In genomic region chr11:34680918-34681554, GRCh38 we compare ENCODE assay signal across 9 cellular contexts.
DNase-seq lines count a peak whose midpoint lies in the region; ATAC-seq, FAIRE-seq and TF ChIP-seq lines count a peak whose summit lies in the region.
"Had no signal": no experiment of that assay in that cellular context is flagged by ENCODE, and none has a peak within 500 bp of the region (broad histone marks: within the 10 kb centered on the region; RNA-seq: fewer than 3 reads in every experiment).

No MANE protein-coding gene starts in this region.

- H3K36me3 ChIP-seq in PC-3 (ENCODE audit: low read depth, low read length), result no peaks in the 10 kb centered on the region
- no peaks in the 10 kb centered on the region for H3K36me3 ChIP-seq in fibroblast of lung (ENCODE audit: control insufficient read depth, insufficient read depth, low read length)
- H3K36me3 ChIP-seq in thyroid gland, result no peaks in the 10 kb centered on the region

- POLR2A ChIA-PET in PC-3 (lab: Charles Lee; ENCODE audit: unreplicated experiment), result no interaction called here

- TF ChIP-seq CTCF in PC-3 (conservative IDR thresholded peaks at IDR 0.05; ENCODE audit: low read depth, low read length) (no peak), fibroblast of lung (conservative IDR thresholded peaks at IDR 0.05 in 1 of 2, IDR thresholded peaks at IDR 0.05 in 1 of 2; ENCODE audit: low read depth in 1 of 2, low read length in 2 of 2) (no peak), thyroid gland (IDR thresholded peaks at IDR 0.05) (no peak)

- peak overlapping the region; percentile 57 for H3K9ac ChIP-seq in PC-3 (ENCODE audit: low read length)
- no peak overlapping the region for H3K9ac ChIP-seq in fibroblast of lung (ENCODE audit: insufficient read depth, low read length)

- H3K9me3 ChIP-seq in PC-3 (ENCODE audit: low read length) (no peaks in the 10 kb centered on the region), fibroblast of lung (ENCODE audit: control insufficient read depth, insufficient read depth, low read depth, low read length) (no peaks in the 10 kb centered on the region), thyroid gland (no peaks in the 10 kb centered on the region)

- FAIRE-seq in GM12891 (lab: Jason Lieb, UNC), result no peak

- intact Hi-C loops in PC-3 (cut with micrococcal nuclease) (loop anchor here (1.0 to 10.0 kb wide), 4 partner anchors 27 to 214 kb away; no protein-coding TSS in a partner anchor), thyroid gland (cut with DNase I) (no loop called here)

- H3K4me1 ChIP-seq in PC-3 (ENCODE audit: insufficient read depth, low read length) (peaks cover 52% of the 10 kb centered on the region), fibroblast of lung (ENCODE audit: control insufficient read depth, extremely low read depth, insufficient read depth, low read length) (peaks cover 4% of the 10 kb centered on the region), thyroid gland (peaks cover 0 to 4% of the 10 kb centered on the region in 2 donors)

- H3K27me3 ChIP-seq in PC-3 (ENCODE audit: low read length), result no peaks in the 10 kb centered on the region
- H3K27me3 ChIP-seq in fibroblast of lung (ENCODE audit: control insufficient read depth, insufficient read depth, low read length), result no peaks in the 10 kb centered on the region
- H3K27me3 ChIP-seq in thyroid gland, result no peaks in the 10 kb centered on the region

- TF ChIP-seq POLR2A in thyroid gland (IDR thresholded peaks at IDR 0.05) (no peak), GM12891 (IDR thresholded peaks at IDR 0.05; ENCODE audit: low read depth, low read length) (no peak)

- peak overlapping the region; percentile 38 for H3K4me2 ChIP-seq in PC-3 (ENCODE audit: low read length)
- H3K4me2 ChIP-seq in fibroblast of lung (ENCODE audit: extremely low read depth, insufficient read depth, low read length), result peak overlapping the region; percentile 7

- H3K27ac ChIP-seq in PC-3 (ENCODE audit: low read length), result peak overlapping the region; percentile 91
- no peak overlapping the region for H3K27ac ChIP-seq in fibroblast of lung (ENCODE audit: insufficient read depth, low read length)
- H3K27ac ChIP-seq in thyroid gland, result no peak overlapping the region
- H3K27ac ChIP-seq: 22Rv1 had no signal

- no peaks in the 10 kb centered on the region for H3F3A ChIP-seq in PC-3 (ENCODE audit: low read length, unreplicated experiment)

- H2AFZ ChIP-seq in PC-3 (ENCODE audit: low read length) (no peak overlapping the region), fibroblast of lung (ENCODE audit: low read length) (no peak overlapping the region)

- H3K9me2 ChIP-seq in PC-3 (replicated peaks; ENCODE audit: low read length), result no peaks in the 10 kb centered on the region

- BruUV-seq in PC-3 (replicated peaks; lab: Mats Ljungman, UMichigan), result no TSS peak

- H4K20me1 ChIP-seq in PC-3 (ENCODE audit: low read length) (no peaks in the 10 kb centered on the region), fibroblast of lung (ENCODE audit: control insufficient read depth, extremely low read depth, insufficient read depth, low read length) (no peaks in the 10 kb centered on the region)

- DNase-seq in DMS153 (lab: John Stamatoyannopoulos, UW) (peak; percentile 21), DMS153 treated with DMSO at 0.1 percent for 48 hours (lab: John Stamatoyannopoulos, UW; ENCODE audit: unreplicated experiment) (no peak), PC-3 (peak; percentile 97), fibroblast of lung (ENCODE audit: low read depth in 2 of 2) (peak; percentile 45 to 58), thyroid gland (peak; percentile 44 to 62), left lobe of liver (ENCODE audit: low spot score) (no peak), GM12891 (ENCODE audit: insufficient read length, low spot score) (no peak)
- DNase-seq in activated CD4-positive, alpha-beta T cell treated with anti-CD3 and anti-CD28 coated beads, Interleukin-2, amount 50 U/mL, for 4 hours, result no peak

- CTCF ChIA-PET in PC-3 (lab: Charles Lee), result interaction anchor here (0.7 kb wide), 1 partner anchor 27 kb away, joined by 3 read pairs; no protein-coding TSS in a partner anchor

- peak; percentile 87 for ATAC-seq in PC-3
- ATAC-seq in left lobe of liver, result no peak

- H3K4me3 ChIP-seq in PC-3 (ENCODE audit: low read length) (no peak overlapping the region), fibroblast of lung (replicated peaks in 1 of 4; ENCODE audit: control extremely low read depth in 1 of 4, insufficient read depth in 1 of 4, low read depth in 3 of 4, low read length in 4 of 4) (no peak overlapping the region), thyroid gland (replicated peaks in 1 of 3) (no peak overlapping the region)

- H3K79me2 ChIP-seq in PC-3 (ENCODE audit: low read length), result no peaks in the 10 kb centered on the region
- H3K79me2 ChIP-seq in fibroblast of lung (ENCODE audit: control insufficient read depth, insufficient read depth, low read length), result no peaks in the 10 kb centered on the region

- WGBS in thyroid gland, 2 donors, result 70 to 77% methylated on average over 5 of the region's 5 CpGs

TF ChIP-seq in GM12891, 5 proteins besides CTCF, POLR2A, EP300 and RAD21:
- no peak for TF ChIP-seq POU2F2 (IDR thresholded peaks at IDR 0.05; ENCODE audit: low read depth, low read length)

Comparison
In these comparisons a context has a peak if more than half of its experiments do, and no peak if none do; other contexts are left out.
1. DNase-seq: peak in DMS153 (single experiment), PC-3 (single experiment), fibroblast of lung (2 of 2) and thyroid gland (2 of 2); none in DMS153 treated with DMSO at 0.1 percent for 48 hours (single experiment), activated CD4-positive, alpha-beta T cell treated with anti-CD3 and anti-CD28 coated beads, Interleukin-2, amount 50 U/mL, for 4 hours (0 of 2), left lobe of liver (single experiment) and GM12891 (single experiment).